Comparison of ENCODE assay signal across 9 cellular contexts in the genomic region with DNA sequence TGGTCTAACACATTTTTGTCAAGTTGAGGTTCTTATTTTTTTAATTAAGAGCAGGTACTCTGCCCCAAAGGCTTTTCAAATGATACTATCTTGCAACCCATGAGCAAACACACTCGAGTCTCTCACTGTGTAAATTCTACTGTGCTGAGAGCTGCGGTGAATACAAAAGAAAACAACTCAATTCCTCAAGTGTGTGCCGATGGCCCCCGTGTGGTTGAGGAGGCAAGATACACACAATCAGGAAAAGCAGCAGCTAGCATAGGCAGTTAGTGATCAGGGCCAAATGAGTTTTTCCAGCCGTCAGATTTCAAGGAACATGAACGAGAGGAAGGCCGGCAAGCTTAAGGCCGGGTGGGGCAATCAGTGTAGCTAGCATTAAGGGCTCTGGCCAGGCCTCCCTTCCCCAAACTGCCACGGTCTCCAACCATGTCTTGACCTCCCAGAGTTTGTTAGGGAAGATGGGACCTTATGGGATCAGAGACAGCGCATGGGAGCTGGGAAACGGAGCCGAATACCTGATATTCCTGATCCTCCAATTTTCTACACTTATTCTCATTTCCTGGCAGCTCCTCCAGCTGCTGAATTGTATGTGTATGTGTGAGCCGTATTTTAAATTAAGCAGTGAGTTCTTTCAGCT. TPM values are rescaled to one million over a fixed set of nuclear protein-coding genes. Genes with fewer than 3 reads are reported as not detected.
DNase-seq lines count a peak whose midpoint lies in the region; ATAC-seq and TF ChIP-seq lines count a peak whose summit lies in the region.
"Had no signal": no experiment of that assay in that cellular context is flagged by ENCODE, and none has a peak within 500 bp of the region (broad histone marks: within the 10 kb centered on the region; RNA-seq: fewer than 3 reads in every experiment).

No MANE protein-coding gene starts in this region.

- no peaks in the 10 kb centered on the region for H3K79me2 ChIP-seq in osteoblast (ENCODE audit: insufficient read depth, low read length)

- H3K4me3 ChIP-seq in osteoblast (ENCODE audit: insufficient read depth, low read length) = no peak overlapping the region

- H3K9me3 Mint-ChIP-seq in activated CD4-positive, alpha-beta T cell treated with anti-CD3 and anti-CD28 coated beads, Interleukin-2, amount 10 ng/mL, durations not matched to agents 24 days and 14 days = no peaks in the 10 kb centered on the region

- peak; percentile 35 for ATAC-seq in GM18505 (IDR thresholded peaks at IDR 0.05; ENCODE audit: unreplicated experiment)
- ATAC-seq in GM19351 (IDR thresholded peaks at IDR 0.05; ENCODE audit: unreplicated experiment) = no peak
- no peak for ATAC-seq in GM21825 (IDR thresholded peaks at IDR 0.05; ENCODE audit: unreplicated experiment)
- no peak for ATAC-seq in HG02588 (IDR thresholded peaks at IDR 0.05; ENCODE audit: unreplicated experiment)

- DNase-seq in NCI-H460 (ENCODE audit: extremely low read depth, low read depth) = peak; percentile 44
- peak; percentile 41 to 52 for DNase-seq in erythroblast (lab: John Stamatoyannopoulos, UW)
- DNase-seq in osteoblast (ENCODE audit: insufficient read length, low spot score, missing footprints) = no peak
- DNase-seq in activated CD4-positive, alpha-beta T cell treated with anti-CD3 and anti-CD28 coated beads, Interleukin-2, amount 10 ng/mL, durations not matched to agents 24 days and 14 days = no peak

- intact Hi-C loops in activated CD4-positive, alpha-beta T cell treated with anti-CD3 and anti-CD28 coated beads, Interleukin-2, amount 10 ng/mL, durations not matched to agents 24 days and 14 days (cut with micrococcal nuclease) = no loop called here

- no peaks in the 10 kb centered on the region for H3K9me3 ChIP-seq in osteoblast (ENCODE audit: low read depth, low read length)

- no peaks in the 10 kb centered on the region for H4K20me1 ChIP-seq in osteoblast (ENCODE audit: insufficient read depth, low read length)

- TF ChIP-seq POLR2A in GM18505 (IDR thresholded peaks at IDR 0.05; ENCODE audit: borderline replicate concordance, extremely low read depth, insufficient read depth, insufficient read length) (no peak), erythroblast (IDR thresholded peaks at IDR 0.05; ENCODE audit: low read length) (no peak)

- peaks cover 26% of the 10 kb centered on the region for H3K4me1 ChIP-seq in osteoblast (ENCODE audit: insufficient read depth, low read length)

- H3K4me1 Mint-ChIP-seq in activated CD4-positive, alpha-beta T cell treated with anti-CD3 and anti-CD28 coated beads, Interleukin-2, amount 10 ng/mL, durations not matched to agents 24 days and 14 days = no peaks in the 10 kb centered on the region

- H3K27me3 Mint-ChIP-seq in activated CD4-positive, alpha-beta T cell treated with anti-CD3 and anti-CD28 coated beads, Interleukin-2, amount 10 ng/mL, durations not matched to agents 24 days and 14 days = no peaks in the 10 kb centered on the region

- no peak overlapping the region for H3K4me3 Mint-ChIP-seq in activated CD4-positive, alpha-beta T cell treated with anti-CD3 and anti-CD28 coated beads, Interleukin-2, amount 10 ng/mL, durations not matched to agents 24 days and 14 days

- H3K36me3 Mint-ChIP-seq in activated CD4-positive, alpha-beta T cell treated with anti-CD3 and anti-CD28 coated beads, Interleukin-2, amount 10 ng/mL, durations not matched to agents 24 days and 14 days (ENCODE audit: low read depth) = no peaks in the 10 kb centered on the region

- no peak overlapping the region for H3K27ac Mint-ChIP-seq in activated CD4-positive, alpha-beta T cell treated with anti-CD3 and anti-CD28 coated beads, Interleukin-2, amount 10 ng/mL, durations not matched to agents 24 days and 14 days

- peak overlapping the region; percentile 63 for H3K27ac ChIP-seq in osteoblast (ENCODE audit: low read depth, low read length)

- H2AFZ ChIP-seq in osteoblast (ENCODE audit: low read length) = peak overlapping the region; percentile 53

- H3K27me3 ChIP-seq in osteoblast (ENCODE audit: insufficient read depth, low read length) = peaks cover 9% of the 10 kb centered on the region

- H3K4me2 ChIP-seq in osteoblast (ENCODE audit: insufficient read depth, low read length) = peak overlapping the region; percentile 41

- TF ChIP-seq CTCF in osteoblast (IDR thresholded peaks at IDR 0.05; ENCODE audit: extremely low read depth, low read depth, low read length) = peak; percentile 66

- no peaks in the 10 kb centered on the region for H3K36me3 ChIP-seq in osteoblast (ENCODE audit: insufficient read depth, low read length)

RNA-seq across cellular contexts. Expression of a gene that starts 59.7 kb away (rescaled TPM):
- total RNA-seq in NCI-H460 (2014; rRNA removed; shearing (Covaris generic)) = 0.02 TPM in 1 of 2 replicates, not detected in the other
- not detected in 2 replicates for polyA plus RNA-seq in NCI-H460 (2014; cell fraction: nucleus; rRNA removed)
- total RNA-seq in osteoblast = 0.59 and 0.72 TPM in 2 replicates
- total RNA-seq in activated CD4-positive, alpha-beta T cell treated with anti-CD3 and anti-CD28 coated beads, Interleukin-2, amount 10 ng/mL, durations not matched to agents 24 days and 14 days = not detected in 2 replicates
- total RNA-seq: mononuclear cell had no signal

Comparison
In these comparisons a context has a peak if more than half of its experiments do, and no peak if none do; other contexts are left out.
1. DNase-seq: peak in NCI-H460 (single experiment) and erythroblast (2 of 2); none in osteoblast (single experiment) and activated CD4-positive, alpha-beta T cell treated with anti-CD3 and anti-CD28 coated beads, Interleukin-2, amount 10 ng/mL, durations not matched to agents 24 days and 14 days (single experiment).